In genomic region chr10:130236711-130237110, GRCh38 we compare ENCODE assay signal across 29 cellular contexts.
"Had no signal": no experiment of that assay in that cellular context is flagged by ENCODE, and none has a peak within 500 bp of the region (broad histone marks: within the 10 kb centered on the region; RNA-seq: fewer than 3 reads in every experiment).

No MANE protein-coding gene starts in this region.

- H3K27ac ChIP-seq: brain microvascular endothelial cell, gastrocnemius medialis, hepatocyte, neural progenitor cell, right lobe of liver, SJSA1, skin epidermis, tibial nerve, uterus had no signal

- H3K4me3 ChIP-seq: gastrocnemius medialis, hepatocyte, neural progenitor cell, right lobe of liver, SJSA1, skin epidermis, tibial nerve, uterus had no signal

- H3K27me3 ChIP-seq: brain microvascular endothelial cell, gastrocnemius medialis, hepatocyte, neural progenitor cell, right lobe of liver, SJSA1, tibial nerve, uterus had no signal

- H3K4me1 ChIP-seq: gastrocnemius medialis, neural progenitor cell, right lobe of liver, SJSA1, tibial nerve, uterus had no signal

- H3K36me3 Mint-ChIP-seq: activated naive CD4-positive, alpha-beta T cell treated with anti-CD3 and anti-CD28 coated beads, Interleukin-2, amount 10 ng/mL, durations not matched to agents 7 days and 5 days; neural progenitor cell had no signal

- DNase-seq: activated CD4-positive, alpha-beta T cell treated with anti-CD3 and anti-CD28 coated beads, Interleukin-2, amount 10 ng/mL, durations not matched to agents 24 days and 14 days; activated CD4-positive, CD25-positive, alpha-beta regulatory T cell treated with anti-CD3 and anti-CD28 coated beads, Interleukin-2, amount 50 U/mL, for 72 hours; activated CD8-positive, alpha-beta T cell treated with anti-CD3 and anti-CD28 coated beads for 36 hours; activated gamma-delta T cell; activated naive CD4-positive, alpha-beta T cell treated with anti-CD3 and anti-CD28 coated beads, Interleukin-2, amount 10 ng/mL, durations not matched to agents 7 days and 5 days; activated naive CD8-positive, alpha-beta T cell treated with anti-CD3 and anti-CD28 coated beads, Interleukin-2, amount 10 ng/mL, durations not matched to agents 7 days and 5 days; activated T-cell treated with anti-CD3 and anti-CD28 coated beads, Interleukin-2, amount 50 U/mL, for 1 hour; amniotic stem cell; brain microvascular endothelial cell; central memory CD4-positive, alpha-beta T cell; dermis blood vessel endothelial cell; effector CD8-positive, alpha-beta T cell; gastrocnemius medialis; glutamatergic neuron; left cardiac atrium; naive thymus-derived CD8-positive, alpha-beta T cell; occipital lobe; stimulated activated CD4-positive, alpha-beta T cell treated with anti-CD3 and anti-CD28 coated beads, Interleukin-12 subunit alpha, Interleukin-12 subunit beta, amount 100 ng/mL, for 4 hours; stimulated activated CD4-positive, alpha-beta T cell treated with anti-CD3 and anti-CD28 coated beads, Interleukin-4, amount 100 ng/mL, for 24 hours; T-helper 2 cell; uterus had no signal

- H3K36me3 ChIP-seq: brain microvascular endothelial cell, gastrocnemius medialis, right lobe of liver, SJSA1, tibial nerve, uterus had no signal

- ATAC-seq: activated CD8-positive, alpha-beta T cell treated with anti-CD3 and anti-CD28 coated beads for 36 hours; gastrocnemius medialis; left cardiac atrium; naive thymus-derived CD8-positive, alpha-beta T cell; right lobe of liver; stimulated activated memory B cell treated with anti-CD40 and anti-IgM and Interleukin-4, amounts not matched to agents 10 μg/mL and 1 μg/mL and 100 μg/mL, for 72 hours had no signal

- H3K4me1 Mint-ChIP-seq: activated CD4-positive, alpha-beta T cell treated with anti-CD3 and anti-CD28 coated beads, Interleukin-2, amount 10 ng/mL, durations not matched to agents 24 days and 14 days; activated naive CD4-positive, alpha-beta T cell treated with anti-CD3 and anti-CD28 coated beads, Interleukin-2, amount 10 ng/mL, durations not matched to agents 7 days and 5 days; activated naive CD8-positive, alpha-beta T cell treated with anti-CD3 and anti-CD28 coated beads, Interleukin-2, amount 10 ng/mL, durations not matched to agents 7 days and 5 days; memory B cell; naive thymus-derived CD8-positive, alpha-beta T cell; neural progenitor cell; stimulated activated memory B cell treated with anti-CD40 and anti-IgM and Interleukin-4, amounts not matched to agents 10 μg/mL and 1 μg/mL and 100 μg/mL, for 72 hours had no signal

- H3K4me3 Mint-ChIP-seq: activated CD4-positive, alpha-beta T cell treated with anti-CD3 and anti-CD28 coated beads, Interleukin-2, amount 10 ng/mL, durations not matched to agents 24 days and 14 days; activated CD8-positive, alpha-beta T cell treated with anti-CD3 and anti-CD28 coated beads for 36 hours; activated naive CD4-positive, alpha-beta T cell treated with anti-CD3 and anti-CD28 coated beads, Interleukin-2, amount 10 ng/mL, durations not matched to agents 7 days and 5 days; activated naive CD8-positive, alpha-beta T cell treated with anti-CD3 and anti-CD28 coated beads, Interleukin-2, amount 10 ng/mL, durations not matched to agents 7 days and 5 days; memory B cell; naive thymus-derived CD8-positive, alpha-beta T cell; neural progenitor cell; stimulated activated memory B cell treated with anti-CD40 and anti-IgM and Interleukin-4, amounts not matched to agents 10 μg/mL and 1 μg/mL and 100 μg/mL, for 72 hours had no signal

- H3K9me3 ChIP-seq: gastrocnemius medialis, right lobe of liver, SJSA1 had no signal

- H3K27ac Mint-ChIP-seq: activated CD4-positive, alpha-beta T cell treated with anti-CD3 and anti-CD28 coated beads, Interleukin-2, amount 10 ng/mL, durations not matched to agents 24 days and 14 days; activated CD8-positive, alpha-beta T cell treated with anti-CD3 and anti-CD28 coated beads for 36 hours; activated naive CD4-positive, alpha-beta T cell treated with anti-CD3 and anti-CD28 coated beads, Interleukin-2, amount 10 ng/mL, durations not matched to agents 7 days and 5 days; activated naive CD8-positive, alpha-beta T cell treated with anti-CD3 and anti-CD28 coated beads, Interleukin-2, amount 10 ng/mL, durations not matched to agents 7 days and 5 days; memory B cell; naive thymus-derived CD8-positive, alpha-beta T cell; neural progenitor cell; stimulated activated memory B cell treated with anti-CD40 and anti-IgM and Interleukin-4, amounts not matched to agents 10 μg/mL and 1 μg/mL and 100 μg/mL, for 72 hours had no signal
